ENCODE assay signal across 17 cellular contexts in genomic region chr9:27165670-27166069, GRCh38. TPM values are rescaled to one million over a fixed set of nuclear protein-coding genes. Genes with fewer than 3 reads are reported as not detected.
DNase-seq lines count a peak whose midpoint lies in the region; ATAC-seq, FAIRE-seq and TF ChIP-seq lines count a peak whose summit lies in the region.
"Had no signal": no experiment of that assay in that cellular context is flagged by ENCODE, and none has a peak within 500 bp of the region (broad histone marks: within the 10 kb centered on the region; RNA-seq: fewer than 3 reads in every experiment).

No MANE protein-coding gene starts in this region.

- H3K4me1 ChIP-seq in K562 (replicated peaks in 1 of 2; ENCODE audit: control insufficient read depth in 2 of 2, insufficient read depth in 2 of 2, low read length in 2 of 2), result no peaks in the 10 kb centered on the region
- no peaks in the 10 kb centered on the region for H3K4me1 ChIP-seq in suprapubic skin

- peaks cover 17% of the 10 kb centered on the region for H3K36me3 Mint-ChIP-seq in HFFc6 (ENCODE audit: low read depth)

- BruUV-seq in K562 (replicated peaks; lab: Mats Ljungman, UMichigan), result no TSS peak

- POLR2A ChIA-PET in K562 (lab: Yijun Ruan, JAX), result no interaction called here

- H3K9me3 ChIP-seq in K562 (replicated peaks; ENCODE audit: control insufficient read depth, insufficient read depth, low read depth, low read length) (no peaks in the 10 kb centered on the region), suprapubic skin (no peaks in the 10 kb centered on the region)

- H3K4me2 ChIP-seq in K562 (ENCODE audit: insufficient read depth, low read length), result no peak overlapping the region

- WGBS in K562 (ENCODE audit: insufficient coverage, low coverage, missing lambda C conversion rate), result 0% methylated on average over 4 of the region's 10 CpGs
- 91% methylated on average over 4 of the region's 10 CpGs for WGBS in suprapubic skin

- no peak overlapping the region for H3K27ac Mint-ChIP-seq in HFFc6
- H3K27ac Mint-ChIP-seq: activated naive CD4-positive, alpha-beta T cell treated with anti-CD3 and anti-CD28 coated beads for 36 hours; dendritic cell treated with granulocyte-macrophage colony-stimulating factor and Interleukin-4, amounts not matched to agents 40 ng/mL and 50 ng/mL, for 4 days had no signal

- CTCF ChIA-PET in K562 (lab: Yijun Ruan, JAX; ENCODE audit: low intra/inter-chr PET ratio), result no interaction called here

- no peaks in the 10 kb centered on the region for H4K20me1 ChIP-seq in K562 (replicated peaks; ENCODE audit: control insufficient read depth, insufficient read depth, low read length)

- H3K27me3 ChIP-seq in K562 (ENCODE audit: control insufficient read depth in 2 of 2, insufficient read depth in 2 of 2, low read length in 2 of 2), result no peaks in the 10 kb centered on the region
- H3K27me3 ChIP-seq in suprapubic skin, result no peaks in the 10 kb centered on the region

- H3K27ac ChIP-seq in K562 (ENCODE audit: extremely low read depth, low read depth, low read length), result no peak overlapping the region
- no peak overlapping the region for H3K27ac ChIP-seq in suprapubic skin

- H3K36me3 ChIP-seq in K562 (ENCODE audit: control insufficient read depth, insufficient read depth, low read length) (no peaks in the 10 kb centered on the region), suprapubic skin (no peaks in the 10 kb centered on the region)

- 0 out of 3 replicates have a peak, but pooled peaks have one; percentile 62 for ATAC-seq in K562

- FAIRE-seq in K562 (lab: Jason Lieb, UNC), result no peak

- peaks cover 42% of the 10 kb centered on the region for H3K4me1 Mint-ChIP-seq in HFFc6 (ENCODE audit: low read depth)

- H3K9ac ChIP-seq in K562 (ENCODE audit: insufficient read depth in 1 of 2, low read depth in 2 of 2, low read length in 2 of 2), result no peak overlapping the region

- H3K27me3 Mint-ChIP-seq in HFFc6 (ENCODE audit: insufficient read depth), result peaks cover 4% of the 10 kb centered on the region
- H3K27me3 Mint-ChIP-seq: dendritic cell treated with granulocyte-macrophage colony-stimulating factor and Interleukin-4, amounts not matched to agents 40 ng/mL and 50 ng/mL, for 4 days had no signal

- intact Hi-C loops in K562 (cut with micrococcal nuclease), result no loop called here

- no peaks in the 10 kb centered on the region for H3K9me1 ChIP-seq in K562 (ENCODE audit: control insufficient read depth, insufficient read depth, low read length)

- TF ChIP-seq CTCF in HFFc6 (IDR thresholded peaks at IDR 0.05), result peak; percentile 40; the same call in 1 of the 2 replicates
- TF ChIP-seq CTCF in K562 (IDR thresholded peaks at IDR 0.05 in 2 of 3, conservative IDR thresholded peaks at IDR 0.05 in 1 of 3; ENCODE audit: insufficient read depth in 2 of 3, low read depth in 1 of 3, low read length in 3 of 3), result 0 out of 6 replicates have a peak, but pooled peaks of 1 of the 3 experiments have one; percentile 19
- no peak for TF ChIP-seq CTCF in suprapubic skin (IDR thresholded peaks at IDR 0.05)

- TF ChIP-seq RAD21 in K562 (CRISPR knock-in tag; conservative IDR thresholded peaks at IDR 0.05 in 1 of 2, IDR thresholded peaks at IDR 0.05 in 1 of 2), result no peak

- no peak for TF ChIP-seq EP300 in K562 (IDR thresholded peaks at IDR 0.05; ENCODE audit: low read length)
- no peak for TF ChIP-seq EP300 in suprapubic skin (IDR thresholded peaks at IDR 0.05)

- no peaks in the 10 kb centered on the region for H3K79me2 ChIP-seq in K562 (ENCODE audit: control insufficient read depth, insufficient read depth, low read length)

- peaks cover 8% of the 10 kb centered on the region for H3K9me3 Mint-ChIP-seq in HFFc6

- in situ Hi-C loops in G401 (cut with HindIII; ENCODE audit: low sequenced_read_pairs), result no loop called here
- in situ Hi-C loops in K562 (cut with MboI), result no loop called here

- TF ChIP-seq POLR2A in K562 (conservative IDR thresholded peaks at IDR 0.05) (no peak), suprapubic skin (IDR thresholded peaks at IDR 0.05) (no peak)

- DNase-seq in G401 (ENCODE audit: low spot score) (peak; percentile 10), HFFc6 (no peak), K562 (ENCODE audit: extremely low read depth in 1 of 4, low spot score in 3 of 4) (peak in 3 of 4 experiments; percentile 0 to 1 (median 1)), left kidney (ENCODE audit: low read depth, low spot score) (peak; percentile 24), suprapubic skin (ENCODE audit: low spot score in 2 of 2) (no peak), NCI-H446 treated with DMSO at 0.1 percent for 48 hours (lab: John Stamatoyannopoulos, UW) (no peak), SW 1271 (lab: John Stamatoyannopoulos, UW) (no peak), SKM-1 treated with dmso at 0.1 percent for 144 hours (lab: John Stamatoyannopoulos, UW; ENCODE audit: unreplicated experiment) (no peak)
- DNase-seq: activated CD4-positive, alpha-beta T cell treated with anti-CD3 and anti-CD28 coated beads for 48 hours; activated naive CD4-positive, alpha-beta T cell treated with anti-CD3 and anti-CD28 coated beads for 36 hours; AML-193; erythroblast; head of caudate nucleus; NCI-H2171; stimulated activated CD4-positive, alpha-beta T cell treated with anti-CD3 and anti-CD28 coated beads, Interleukin-2, amount 100 ng/mL, for 48 hours; T1000 had no signal

- H3K4me3 ChIP-seq in K562 (no peak overlapping the region), suprapubic skin (no peak overlapping the region)

- no peak overlapping the region; the same call in 1 of the 2 replicates for H3K4me3 Mint-ChIP-seq in HFFc6
- H3K4me3 Mint-ChIP-seq: activated naive CD4-positive, alpha-beta T cell treated with anti-CD3 and anti-CD28 coated beads for 36 hours; dendritic cell treated with granulocyte-macrophage colony-stimulating factor and Interleukin-4, amounts not matched to agents 40 ng/mL and 50 ng/mL, for 4 days had no signal

- no peak overlapping the region for H2AFZ ChIP-seq in K562 (ENCODE audit: low read depth, low read length)

RNA-seq across cellular contexts. Expression of gene TEK, which starts 56.6 kb away (rescaled TPM):
- not detected in 2 replicates for total RNA-seq in G401 (2014; rRNA removed; shearing (Covaris generic))
- 1 to 10 TPM; 2.0 to 10.0 (median 8.5) TPM for total RNA-seq in HFFc6 (2021; fragmentation: NEBNext Ultra II Directional; extraction: Animal tissue kit (Norgen Biotek cat#: 25700))
- 0.11 and 0.12 TPM in 2 replicates for total RNA-seq in K562 (2011; cell fraction: chromatin; rRNA removed; ENCODE audit: low replicate concordance)
- not detected in 2 replicates for total RNA-seq in K562 (2011; cell fraction: nucleolus; rRNA removed)
- not detected in 2 replicates for total RNA-seq in K562 (2011; cell fraction: nucleoplasm; rRNA removed)
- total RNA-seq in K562 (2014; rRNA removed), result 0.05 TPM in 1 of 2 replicates, not detected in the other
- 0.04 and 0.10 TPM in 2 replicates for total RNA-seq in K562 (2014; rRNA removed; fragmentation: Illumina TruSeq; extraction: Trizol)
- total RNA-seq in K562 (2015; rRNA removed; fragmentation: Illumina TruSeq; extraction: Trizol), result 0.11 TPM in 2 replicates
- total RNA-seq in K562 (2021), result 0.07 and 0.16 TPM in 2 replicates
- polyA plus RNA-seq in K562 (2011; rRNA removed), result 0.03 TPM in 1 of 2 replicates, not detected in the other
- polyA plus RNA-seq in K562 (2011; cell fraction: cytosol; rRNA removed), result 0.01 TPM in 2 replicates
- polyA plus RNA-seq in K562 (2011; cell fraction: nucleus; rRNA removed), result 0.03 TPM in 2 replicates
- polyA plus RNA-seq in K562 (2012), result 0.03 and 0.04 TPM in 2 replicates
- 0.03 and 0.04 TPM in 2 replicates for polyA plus RNA-seq in K562 (2014; fragmentation: Illumina TruSeq; extraction: Trizol)
- under 1 TPM; 0.06 to 0.13 TPM for polyA plus RNA-seq in K562 (2014; fragmentation: Nextera tagmentation; extraction: Ambion mirVana)
- polyA plus RNA-seq in K562 (2014; rRNA removed), result 0.07 and 0.11 TPM in 2 replicates
- 0.11 TPM in 1 of 2 replicates, not detected in the other for polyA minus RNA-seq in K562 (2011; rRNA and poly(A)+ RNA removed)
- not detected in 2 replicates for polyA minus RNA-seq in K562 (2011; cell fraction: cytosol; rRNA and poly(A)+ RNA removed)
- under 0.01 TPM in 1 of 2 replicates, not detected in the other for polyA minus RNA-seq in K562 (2011; cell fraction: nucleus; rRNA and poly(A)+ RNA removed)
- total RNA-seq in suprapubic skin, result 1 to 10 TPM; 2.0 to 7.1 (median 5.2) TPM
- total RNA-seq: activated naive CD4-positive, alpha-beta T cell treated with anti-CD3 and anti-CD28 coated beads for 36 hours had no signal

Comparison
In these comparisons a context has a peak if more than half of its experiments do, and no peak if none do; other contexts are left out.
1. DNase-seq: peak in G401 (single experiment), K562 (3 of 4) and left kidney (single experiment); none in HFFc6 (single experiment), suprapubic skin (0 of 2), NCI-H446 treated with DMSO at 0.1 percent for 48 hours (single experiment), SW 1271 (0 of 2) and SKM-1 treated with dmso at 0.1 percent for 144 hours (single experiment).